In genomic region chr20:38094373-38094775, GRCh38 we compare ENCODE assay signal across 8 cellular contexts.
DNase-seq lines count a peak whose midpoint lies in the region; ATAC-seq, FAIRE-seq and TF ChIP-seq lines count a peak whose summit lies in the region.

No MANE protein-coding gene starts in this region.

- H3F3A ChIP-seq in PC-3 (ENCODE audit: low read length, unreplicated experiment): no peaks in the 10 kb centered on the region

- TF ChIP-seq CTCF in PC-3 (conservative IDR thresholded peaks at IDR 0.05; ENCODE audit: low read depth, low read length): no peak
- TF ChIP-seq CTCF in bronchial epithelial cell (IDR thresholded peaks at IDR 0.05; ENCODE audit: insufficient read depth, low read length, severe bottlenecking): no peak

- H3K9ac ChIP-seq in PC-3 (ENCODE audit: low read length): no peak overlapping the region

- peaks cover 13% of the 10 kb centered on the region for H3K4me1 Mint-ChIP-seq in activated naive CD4-positive, alpha-beta T cell treated with anti-CD3 and anti-CD28 coated beads for 36 hours (ENCODE audit: low read depth)
- H3K4me1 Mint-ChIP-seq in naive B cell: peaks cover 31 to 63% (median 34%) of the 10 kb centered on the region in 3 donors

- H2AFZ ChIP-seq in PC-3 (ENCODE audit: low read length): no peak overlapping the region

- H3K36me3 ChIP-seq in PC-3 (ENCODE audit: low read depth, low read length) (peaks cover 30% of the 10 kb centered on the region), bronchial epithelial cell (ENCODE audit: control insufficient read depth, insufficient read depth, low read length) (peaks cover 4% of the 10 kb centered on the region)

- H3K27me3 ChIP-seq in PC-3 (ENCODE audit: low read length) (no peaks in the 10 kb centered on the region), bronchial epithelial cell (ENCODE audit: control insufficient read depth, insufficient read depth, low read length) (no peaks in the 10 kb centered on the region)

- BruUV-seq in PC-3 (replicated peaks; lab: Mats Ljungman, UMichigan): no TSS peak

- peak; percentile 77 for ATAC-seq in HG02885 (IDR thresholded peaks at IDR 0.05; ENCODE audit: poor library complexity, unreplicated experiment)
- ATAC-seq in PC-3: peak; percentile 45
- peak; percentile 79 to 87 for ATAC-seq in naive B cell (ENCODE audit: low read depth in 2 of 2)

- no peaks in the 10 kb centered on the region for H3K9me3 Mint-ChIP-seq in activated naive CD4-positive, alpha-beta T cell treated with anti-CD3 and anti-CD28 coated beads for 36 hours
- H3K9me3 Mint-ChIP-seq in naive B cell: no peaks in the 10 kb centered on the region

- H3K9me3 ChIP-seq in PC-3 (ENCODE audit: low read length): no peaks in the 10 kb centered on the region

- H3K4me1 ChIP-seq in PC-3 (ENCODE audit: insufficient read depth, low read length): peaks cover 21% of the 10 kb centered on the region

- peak overlapping the region; percentile 15 for H3K27ac ChIP-seq in PC-3 (ENCODE audit: low read length)

- no peak overlapping the region for H3K27ac Mint-ChIP-seq in activated naive CD4-positive, alpha-beta T cell treated with anti-CD3 and anti-CD28 coated beads for 36 hours
- H3K27ac Mint-ChIP-seq in naive B cell: peak overlapping the region; percentile 97 to 99 (median 98)

- FAIRE-seq in bronchial epithelial cell (lab: Jason Lieb, UNC): no peak

- no peak overlapping the region for H3K4me3 ChIP-seq in PC-3 (ENCODE audit: low read length)
- no peak overlapping the region for H3K4me3 ChIP-seq in bronchial epithelial cell (ENCODE audit: low read depth, low read length)

- no peaks in the 10 kb centered on the region for H3K27me3 Mint-ChIP-seq in activated naive CD4-positive, alpha-beta T cell treated with anti-CD3 and anti-CD28 coated beads for 36 hours (ENCODE audit: low read depth)
- H3K27me3 Mint-ChIP-seq in naive B cell: no peaks in the 10 kb centered on the region

- no peaks in the 10 kb centered on the region for H4K20me1 ChIP-seq in PC-3 (ENCODE audit: low read length)

- POLR2A ChIA-PET in PC-3 (lab: Charles Lee; ENCODE audit: unreplicated experiment): no interaction called here

- CTCF ChIA-PET in activated naive CD4-positive, alpha-beta T cell treated with anti-CD3 and anti-CD28 coated beads for 36 hours (lab: Charles Lee): no interaction called here
- CTCF ChIA-PET in PC-3 (lab: Charles Lee): no interaction called here

- no peaks in the 10 kb centered on the region for H3K79me2 ChIP-seq in PC-3 (ENCODE audit: low read length)

- peaks cover 14% of the 10 kb centered on the region for H3K36me3 Mint-ChIP-seq in activated naive CD4-positive, alpha-beta T cell treated with anti-CD3 and anti-CD28 coated beads for 36 hours (ENCODE audit: low read depth)
- no peaks in the 10 kb centered on the region for H3K36me3 Mint-ChIP-seq in naive B cell

- intact Hi-C loops in activated naive CD4-positive, alpha-beta T cell treated with anti-CD3 and anti-CD28 coated beads for 36 hours (cut with micrococcal nuclease): no loop called here
- intact Hi-C loops in PC-3 (cut with micrococcal nuclease): no loop called here

- H3K4me2 ChIP-seq in PC-3 (ENCODE audit: low read length): no peak overlapping the region

- DNase-seq in activated naive CD4-positive, alpha-beta T cell treated with anti-CD3 and anti-CD28 coated beads for 36 hours: peak; percentile 35
- no peak for DNase-seq in activated naive CD4-positive, alpha-beta T cell treated with anti-CD3 and anti-CD28 coated beads, Interleukin-2, amount 50 U/mL, for 16 hours
- peak; percentile 62 for DNase-seq in PC-3
- peak; percentile 71 for DNase-seq in bronchial epithelial cell (ENCODE audit: low read depth)
- DNase-seq in naive B cell: peak; percentile 69
- no peak for DNase-seq in iPS-NIHi7 (ENCODE audit: extremely low spot score)
- no peak for DNase-seq in HK-2 (ENCODE audit: unreplicated experiment)

- no peak overlapping the region for H3K4me3 Mint-ChIP-seq in activated naive CD4-positive, alpha-beta T cell treated with anti-CD3 and anti-CD28 coated beads for 36 hours
- peak overlapping the region in 6 of 8 donors; percentile 50 to 83 (median 61) for H3K4me3 Mint-ChIP-seq in naive B cell

- H3K9me2 ChIP-seq in PC-3 (replicated peaks; ENCODE audit: low read length): no peaks in the 10 kb centered on the region

Comparison
In these comparisons a context has a peak if more than half of its experiments do, and no peak if none do; other contexts are left out.
1. DNase-seq: peak in activated naive CD4-positive, alpha-beta T cell treated with anti-CD3 and anti-CD28 coated beads for 36 hours (single experiment), PC-3 (single experiment), bronchial epithelial cell (single experiment) and naive B cell (single experiment); none in activated naive CD4-positive, alpha-beta T cell treated with anti-CD3 and anti-CD28 coated beads, Interleukin-2, amount 50 U/mL, for 16 hours (single experiment), iPS-NIHi7 (single experiment) and HK-2 (single experiment).
2. Peak in every context shown above with its lines, with median percentiles within 50 percentile points of each other: ATAC-seq.